Comparison of ENCODE assay signal across 3 cellular contexts in the genomic region with DNA sequence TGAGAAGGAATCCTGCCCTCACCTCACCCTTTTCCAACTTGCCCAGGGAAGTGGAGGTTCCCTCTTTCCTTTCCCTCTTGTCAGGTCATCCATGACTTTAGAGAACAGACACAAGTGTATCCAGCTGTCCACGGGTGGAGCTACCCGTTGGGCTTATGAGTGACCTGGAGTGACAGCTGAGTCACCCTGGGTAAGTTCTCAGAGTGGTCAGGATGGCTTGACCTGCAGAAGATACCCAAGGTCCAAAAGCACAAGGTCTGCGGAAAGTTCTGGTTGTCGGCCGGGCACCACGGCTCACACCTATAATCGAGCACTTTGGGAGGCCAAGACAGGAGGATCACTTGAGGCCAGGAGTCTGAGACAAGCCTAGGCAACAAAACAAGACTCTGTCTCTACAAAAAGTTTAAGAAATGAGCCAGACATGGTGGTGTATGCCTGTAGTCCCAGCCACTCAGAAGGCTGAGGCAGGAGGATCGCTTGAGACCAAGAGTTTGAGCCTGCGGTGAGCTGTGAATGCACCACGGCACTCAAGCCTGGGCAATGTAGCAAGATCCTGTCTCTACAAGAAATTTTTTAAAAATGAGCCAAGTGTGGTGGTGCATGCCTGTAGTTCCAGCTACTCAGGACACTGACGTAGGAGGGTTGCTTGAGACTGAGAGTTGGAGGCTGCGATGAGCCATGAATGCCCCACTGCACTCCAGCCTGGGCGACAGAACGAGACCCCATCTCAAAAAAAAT.
TF ChIP-seq lines count a peak whose summit lies in the region.

No MANE protein-coding gene starts in this region.

TF ChIP-seq in HCT116, 20 proteins besides CTCF, POLR2A, EP300 and RAD21:
- no peak for TF ChIP-seq SP1 (IDR thresholded peaks at IDR 0.05; ENCODE audit: low read depth)
- no peak for TF ChIP-seq ZFX (IDR thresholded peaks at IDR 0.05)
- no peak for TF ChIP-seq TCF7L2 (IDR thresholded peaks at IDR 0.05; ENCODE audit: borderline replicate concordance, extremely low read depth, insufficient read depth, insufficient read length)
- TF ChIP-seq EGR1 (IDR thresholded peaks at IDR 0.05; ENCODE audit: low read depth) = no peak
- no peak for TF ChIP-seq EZH2 (IDR thresholded peaks at IDR 0.05)
- TF ChIP-seq YY1 (IDR thresholded peaks at IDR 0.05; ENCODE audit: extremely low read depth, insufficient replicate concordance, low read depth, low read length) = no peak
- no peak for TF ChIP-seq SRF (IDR thresholded peaks at IDR 0.05; ENCODE audit: low read depth)
- no peak for TF ChIP-seq CEBPB (IDR thresholded peaks at IDR 0.05; ENCODE audit: low read depth)
- no peak for TF ChIP-seq JUND (IDR thresholded peaks at IDR 0.05)
- TF ChIP-seq, protein P1, sequence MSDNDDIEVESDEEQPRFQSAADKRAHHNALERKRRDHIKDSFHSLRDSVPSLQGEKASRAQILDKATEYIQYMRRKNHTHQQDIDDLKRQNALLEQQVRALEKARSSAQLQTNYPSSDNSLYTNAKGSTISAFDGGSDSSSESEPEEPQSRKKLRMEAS (IDR thresholded peaks at IDR 0.05) = no peak
- TF ChIP-seq, protein P2, sequence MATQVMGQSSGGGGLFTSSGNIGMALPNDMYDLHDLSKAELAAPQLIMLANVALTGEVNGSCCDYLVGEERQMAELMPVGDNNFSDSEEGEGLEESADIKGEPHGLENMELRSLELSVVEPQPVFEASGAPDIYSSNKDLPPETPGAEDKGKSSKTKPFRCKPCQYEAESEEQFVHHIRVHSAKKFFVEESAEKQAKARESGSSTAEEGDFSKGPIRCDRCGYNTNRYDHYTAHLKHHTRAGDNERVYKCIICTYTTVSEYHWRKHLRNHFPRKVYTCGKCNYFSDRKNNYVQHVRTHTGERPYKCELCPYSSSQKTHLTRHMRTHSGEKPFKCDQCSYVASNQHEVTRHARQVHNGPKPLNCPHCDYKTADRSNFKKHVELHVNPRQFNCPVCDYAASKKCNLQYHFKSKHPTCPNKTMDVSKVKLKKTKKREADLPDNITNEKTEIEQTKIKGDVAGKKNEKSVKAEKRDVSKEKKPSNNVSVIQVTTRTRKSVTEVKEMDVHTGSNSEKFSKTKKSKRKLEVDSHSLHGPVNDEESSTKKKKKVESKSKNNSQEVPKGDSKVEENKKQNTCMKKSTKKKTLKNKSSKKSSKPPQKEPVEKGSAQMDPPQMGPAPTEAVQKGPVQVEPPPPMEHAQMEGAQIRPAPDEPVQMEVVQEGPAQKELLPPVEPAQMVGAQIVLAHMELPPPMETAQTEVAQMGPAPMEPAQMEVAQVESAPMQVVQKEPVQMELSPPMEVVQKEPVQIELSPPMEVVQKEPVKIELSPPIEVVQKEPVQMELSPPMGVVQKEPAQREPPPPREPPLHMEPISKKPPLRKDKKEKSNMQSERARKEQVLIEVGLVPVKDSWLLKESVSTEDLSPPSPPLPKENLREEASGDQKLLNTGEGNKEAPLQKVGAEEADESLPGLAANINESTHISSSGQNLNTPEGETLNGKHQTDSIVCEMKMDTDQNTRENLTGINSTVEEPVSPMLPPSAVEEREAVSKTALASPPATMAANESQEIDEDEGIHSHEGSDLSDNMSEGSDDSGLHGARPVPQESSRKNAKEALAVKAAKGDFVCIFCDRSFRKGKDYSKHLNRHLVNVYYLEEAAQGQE (IDR thresholded peaks at IDR 0.05; ENCODE audit: low read depth) = no peak

TF ChIP-seq in K562, 482 proteins besides CTCF, POLR2A, EP300 and RAD21:
- no peak for TF ChIP-seq KDM5B (IDR thresholded peaks at IDR 0.05; ENCODE audit: insufficient replicate concordance, low read depth, low read length)
- 0 out of 2 replicates have a peak, but pooled peaks have one; percentile 17 for TF ChIP-seq ZNF121 (CRISPR knock-in tag; conservative IDR thresholded peaks at IDR 0.05)
- TF ChIP-seq, protein P3, sequence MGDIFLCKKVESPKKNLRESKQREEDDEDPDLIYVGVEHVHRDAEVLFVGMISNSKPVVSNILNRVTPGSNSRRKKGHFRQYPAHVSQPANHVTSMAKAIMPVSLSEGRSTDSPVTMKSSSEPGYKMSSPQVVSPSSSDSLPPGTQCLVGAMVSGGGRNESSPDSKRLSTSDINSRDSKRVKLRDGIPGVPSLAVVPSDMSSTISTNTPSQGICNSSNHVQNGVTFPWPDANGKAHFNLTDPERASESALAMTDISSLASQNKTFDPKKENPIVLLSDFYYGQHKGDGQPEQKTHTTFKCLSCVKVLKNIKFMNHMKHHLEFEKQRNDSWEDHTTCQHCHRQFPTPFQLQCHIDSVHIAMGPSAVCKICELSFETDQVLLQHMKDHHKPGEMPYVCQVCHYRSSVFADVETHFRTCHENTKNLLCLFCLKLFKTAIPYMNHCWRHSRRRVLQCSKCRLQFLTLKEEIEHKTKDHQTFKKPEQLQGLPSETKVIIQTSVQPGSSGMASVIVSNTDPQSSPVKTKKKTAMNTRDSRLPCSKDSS (IDR thresholded peaks at IDR 0.05; ENCODE audit: low read depth, partially characterized antibody) = no peak

TF ChIP-seq in SK-N-SH, 30 proteins besides CTCF, POLR2A, EP300 and RAD21:
- TF ChIP-seq, protein P1 (IDR thresholded peaks at IDR 0.05; ENCODE audit: low read depth) = no peak
- TF ChIP-seq POLR2AphosphoS5 (IDR thresholded peaks at IDR 0.05; ENCODE audit: low read depth, low read length) (no peak), FOXJ3 (CRISPR knock-in tag; IDR thresholded peaks at IDR 0.05) (no peak)
- TF ChIP-seq, protein P4, sequence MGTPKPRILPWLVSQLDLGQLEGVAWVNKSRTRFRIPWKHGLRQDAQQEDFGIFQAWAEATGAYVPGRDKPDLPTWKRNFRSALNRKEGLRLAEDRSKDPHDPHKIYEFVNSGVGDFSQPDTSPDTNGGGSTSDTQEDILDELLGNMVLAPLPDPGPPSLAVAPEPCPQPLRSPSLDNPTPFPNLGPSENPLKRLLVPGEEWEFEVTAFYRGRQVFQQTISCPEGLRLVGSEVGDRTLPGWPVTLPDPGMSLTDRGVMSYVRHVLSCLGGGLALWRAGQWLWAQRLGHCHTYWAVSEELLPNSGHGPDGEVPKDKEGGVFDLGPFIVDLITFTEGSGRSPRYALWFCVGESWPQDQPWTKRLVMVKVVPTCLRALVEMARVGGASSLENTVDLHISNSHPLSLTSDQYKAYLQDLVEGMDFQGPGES (IDR thresholded peaks at IDR 0.05; ENCODE audit: low read depth, low read length) = no peak
